Comparison of ENCODE assay signal across 20 cellular contexts in the genomic region with DNA sequence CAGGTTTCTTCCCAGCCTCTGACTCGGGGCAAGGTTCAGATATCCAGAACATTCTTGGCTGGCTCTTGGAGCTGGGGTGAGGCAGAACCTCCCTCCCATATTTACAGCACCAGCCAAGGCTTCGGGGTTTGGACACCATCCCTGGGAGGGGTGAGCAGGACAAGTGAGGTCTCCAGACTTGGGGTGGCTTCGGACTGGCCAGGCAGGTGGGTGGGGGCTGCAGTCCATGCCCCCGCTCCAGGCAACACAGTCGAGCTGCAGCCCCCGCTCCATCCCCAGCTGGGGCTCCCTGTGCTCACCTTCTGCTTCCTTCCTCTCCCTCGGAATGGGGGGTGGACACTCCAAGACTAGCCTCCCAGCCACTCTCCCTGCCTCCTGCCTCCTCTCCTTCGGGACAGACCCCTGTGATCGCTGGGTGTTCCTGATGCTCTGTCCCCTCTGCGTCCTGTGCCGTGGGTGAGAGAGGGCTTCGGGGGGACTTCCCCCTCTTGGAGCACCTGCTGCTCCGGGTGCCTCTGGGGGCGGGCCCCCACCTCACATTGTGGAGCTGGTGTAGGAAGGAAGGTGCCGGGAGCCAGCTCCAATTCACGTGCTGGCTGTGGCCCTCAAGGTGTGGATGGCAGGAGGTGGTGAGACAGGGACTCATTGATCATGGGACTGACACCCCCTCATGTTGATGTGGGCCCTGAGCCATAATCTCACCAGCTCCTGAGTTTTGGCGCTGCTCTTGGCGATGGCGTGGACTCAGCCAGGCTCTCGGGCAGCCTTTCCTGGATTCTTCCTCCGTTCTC.
DNase-seq lines count a peak whose midpoint lies in the region; ATAC-seq and TF ChIP-seq lines count a peak whose summit lies in the region.
"Had no signal": no experiment of that assay in that cellular context is flagged by ENCODE, and none has a peak within 500 bp of the region (broad histone marks: within the 10 kb centered on the region; RNA-seq: fewer than 3 reads in every experiment).

No MANE protein-coding gene starts in this region.

- H3K27ac Mint-ChIP-seq in activated CD8-positive, alpha-beta memory T cell treated with anti-CD3 and anti-CD28 coated beads, Interleukin-2, amount 10 ng/mL, durations not matched to agents 7 days and 5 days = no peak overlapping the region
- H3K27ac Mint-ChIP-seq: activated T-helper 1 cell treated with anti-CD3 and anti-CD28 coated beads, Interleukin-12 subunit alpha, Interleukin-12 subunit beta, Interleukin-2, Interleukin-4 antibody, amounts not matched to agents 30 ng/mL and 10 ng/mL and 1 ng/mL, durations not matched to agents 14 hours and 24 hours and 36 hours had no signal

- TF ChIP-seq POLR2A in heart left ventricle (IDR thresholded peaks at IDR 0.05) = no peak

- no peaks in the 10 kb centered on the region for H3K27me3 Mint-ChIP-seq in activated CD8-positive, alpha-beta memory T cell treated with anti-CD3 and anti-CD28 coated beads, Interleukin-2, amount 10 ng/mL, durations not matched to agents 7 days and 5 days
- H3K27me3 Mint-ChIP-seq: B cell, T-cell had no signal

- no peaks in the 10 kb centered on the region for H3K9me3 ChIP-seq in heart left ventricle
- H3K9me3 ChIP-seq: thyroid gland had no signal

- H3K36me3 Mint-ChIP-seq in activated CD8-positive, alpha-beta memory T cell treated with anti-CD3 and anti-CD28 coated beads, Interleukin-2, amount 10 ng/mL, durations not matched to agents 7 days and 5 days = peaks cover 12% of the 10 kb centered on the region
- H3K36me3 Mint-ChIP-seq: naive thymus-derived CD8-positive, alpha-beta T cell; T-cell had no signal

- no peaks in the 10 kb centered on the region for H3K27me3 ChIP-seq in heart left ventricle
- H3K27me3 ChIP-seq: hepatocyte, thyroid gland had no signal

- no peak overlapping the region for H3K4me3 ChIP-seq in heart left ventricle
- H3K4me3 ChIP-seq: hepatocyte, thyroid gland had no signal

- no peak overlapping the region for H3K4me3 Mint-ChIP-seq in activated CD8-positive, alpha-beta memory T cell treated with anti-CD3 and anti-CD28 coated beads, Interleukin-2, amount 10 ng/mL, durations not matched to agents 7 days and 5 days
- H3K4me3 Mint-ChIP-seq: activated T-helper 1 cell treated with anti-CD3 and anti-CD28 coated beads, Interleukin-12 subunit alpha, Interleukin-12 subunit beta, Interleukin-2, Interleukin-4 antibody, amounts not matched to agents 30 ng/mL and 10 ng/mL and 1 ng/mL, durations not matched to agents 14 hours and 24 hours and 36 hours; B cell; T-cell had no signal

- H3K4me1 ChIP-seq in heart left ventricle = peaks cover 0 to 45% (median 11%) of the 10 kb centered on the region in 12 donors

- ATAC-seq in heart left ventricle (no peak), left cardiac atrium (no peak), GM18873 (IDR thresholded peaks at IDR 0.05; ENCODE audit: low FRiP score, unreplicated experiment) (no peak), HG02981 (IDR thresholded peaks at IDR 0.05; ENCODE audit: unreplicated experiment) (no peak)
- ATAC-seq in activated CD8-positive, alpha-beta memory T cell treated with anti-CD3 and anti-CD28 coated beads, Interleukin-2, amount 10 ng/mL, durations not matched to agents 7 days and 5 days = no peak
- ATAC-seq: naive thymus-derived CD8-positive, alpha-beta T cell; T-cell had no signal

- DNase-seq in heart left ventricle (peak in 3 of 5 donors; percentile 8 to 15 (median 10)), left cardiac atrium (no peak), mesenteric fat pad (ENCODE audit: low spot score) (peak; percentile 75), 8988T (no peak), COLO668 (lab: John Stamatoyannopoulos, UW; ENCODE audit: unreplicated experiment) (no peak)
- peak; percentile 40 for DNase-seq in activated CD8-positive, alpha-beta memory T cell treated with anti-CD3 and anti-CD28 coated beads, Interleukin-2, amount 10 ng/mL, durations not matched to agents 7 days and 5 days
- DNase-seq: activated CD4-positive, alpha-beta T cell treated with anti-CD3 and anti-CD28 coated beads for 1 hour; DMS79; GOT3; naive thymus-derived CD8-positive, alpha-beta T cell; NCI-H2107; NCI-H748 treated with DMSO at 0.1 percent for 48 hours; stimulated activated CD4-positive, alpha-beta T cell treated with anti-CD3 and anti-CD28 coated beads, Interleukin-1b, Interleukin-23, amount 100 ng/mL, for 48 hours had no signal

- H3K36me3 ChIP-seq in heart left ventricle = no peaks in the 10 kb centered on the region
- H3K36me3 ChIP-seq: thyroid gland had no signal

- intact Hi-C loops in heart left ventricle (cut with DNase I) = loop anchor here (1.0 to 5.0 kb wide), 9 partner anchors 42 to 167 kb away; no protein-coding TSS in a partner anchor
- intact Hi-C loops in left cardiac atrium (cut with DNase I) = loop anchor here (2.0 to 5.0 kb wide), 4 partner anchors 42 to 165 kb away; no protein-coding TSS in a partner anchor

- WGBS in heart left ventricle, 4 donors = 90 to 92% (median 92%) methylated on average over 18 to 21 of the region's 21 CpGs

- TF ChIP-seq CTCF in heart left ventricle (IDR thresholded peaks at IDR 0.05) = no peak

- CTCF ChIA-PET in activated CD8-positive, alpha-beta memory T cell treated with anti-CD3 and anti-CD28 coated beads, Interleukin-2, amount 10 ng/mL, durations not matched to agents 7 days and 5 days (lab: Charles Lee) = interaction anchor here (0.9 to 5.9 kb wide), 13 partner anchors 41 to 213 kb away, joined by 3 to 58 read pairs (median 14); no protein-coding TSS in a partner anchor

- peaks cover 2% of the 10 kb centered on the region for H3K9me3 Mint-ChIP-seq in activated CD8-positive, alpha-beta memory T cell treated with anti-CD3 and anti-CD28 coated beads, Interleukin-2, amount 10 ng/mL, durations not matched to agents 7 days and 5 days (ENCODE audit: low read depth)
- H3K9me3 Mint-ChIP-seq: T-cell had no signal

- H3K27ac ChIP-seq in heart left ventricle = no peak overlapping the region
- H3K27ac ChIP-seq: hepatocyte, thyroid gland had no signal

- peaks cover 47% of the 10 kb centered on the region for H3K4me1 Mint-ChIP-seq in activated CD8-positive, alpha-beta memory T cell treated with anti-CD3 and anti-CD28 coated beads, Interleukin-2, amount 10 ng/mL, durations not matched to agents 7 days and 5 days

Comparison
In these comparisons a context has a peak if more than half of its experiments do, and no peak if none do; other contexts are left out.
1. DNase-seq: peak in heart left ventricle (3 of 5), activated CD8-positive, alpha-beta memory T cell treated with anti-CD3 and anti-CD28 coated beads, Interleukin-2, amount 10 ng/mL, durations not matched to agents 7 days and 5 days (single experiment) and mesenteric fat pad (single experiment); none in left cardiac atrium (single experiment), 8988T (single experiment) and COLO668 (single experiment).